ENCODE assay signal across 8 cellular contexts in the genomic region with DNA sequence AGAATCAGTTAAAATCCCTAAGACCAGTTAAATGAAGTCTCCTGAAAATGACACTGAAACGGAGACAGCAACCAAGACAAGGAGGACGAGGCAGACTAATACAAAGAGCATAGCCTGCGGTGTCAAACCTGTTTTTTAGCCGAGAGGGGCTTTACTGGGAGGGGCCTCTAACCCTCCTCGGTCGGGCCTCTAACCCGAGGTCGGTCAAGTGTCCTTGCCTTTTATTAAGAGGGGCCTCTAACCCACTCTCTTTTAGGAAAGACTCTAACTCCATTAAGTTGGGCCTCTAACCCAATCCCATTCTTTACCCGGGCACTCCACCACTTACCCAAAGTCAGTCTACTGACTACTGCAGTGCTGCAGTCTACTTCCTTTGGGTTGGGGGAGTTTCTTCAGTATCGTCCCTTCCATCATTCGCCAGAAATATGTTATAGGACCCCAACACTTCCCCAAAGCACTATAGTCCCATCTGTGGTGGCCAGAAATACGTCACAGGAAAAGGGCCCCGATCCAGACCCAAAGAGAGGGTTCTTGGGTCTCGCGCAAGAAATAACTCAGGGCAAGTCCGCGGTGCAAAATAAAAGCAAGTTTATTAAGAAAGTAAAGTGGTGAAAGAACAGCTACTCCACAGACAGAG. TPM values are rescaled to one million over a fixed set of nuclear protein-coding genes. Genes with fewer than 3 reads are reported as not detected.
DNase-seq lines count a peak whose midpoint lies in the region; ATAC-seq and TF ChIP-seq lines count a peak whose summit lies in the region.

No MANE protein-coding gene starts in this region.

- H3K4me3 Mint-ChIP-seq in activated naive CD4-positive, alpha-beta T cell treated with anti-CD3 and anti-CD28 coated beads, Interleukin-2, amount 50 U/mL, for 24 hours = peak overlapping the region; percentile 90
- H3K4me3 Mint-ChIP-seq in activated naive CD8-positive, alpha-beta T cell treated with anti-CD3 and anti-CD28 coated beads, Interleukin-2, amount 50 U/mL, for 24 hours = peak overlapping the region; percentile 91
- peak overlapping the region; percentile 89 for H3K4me3 Mint-ChIP-seq in type B pancreatic cell
- no peak overlapping the region for H3K4me3 Mint-ChIP-seq in GM23338

- H3K23ac ChIP-seq in mesendoderm (ENCODE audit: low read length) = no peak overlapping the region

- H3K4me1 Mint-ChIP-seq in activated naive CD4-positive, alpha-beta T cell treated with anti-CD3 and anti-CD28 coated beads, Interleukin-2, amount 50 U/mL, for 24 hours = peaks cover 35% of the 10 kb centered on the region
- H3K4me1 Mint-ChIP-seq in activated naive CD8-positive, alpha-beta T cell treated with anti-CD3 and anti-CD28 coated beads, Interleukin-2, amount 50 U/mL, for 24 hours = peaks cover 48% of the 10 kb centered on the region
- H3K4me1 Mint-ChIP-seq in type B pancreatic cell (ENCODE audit: unreplicated experiment) = peaks cover 11% of the 10 kb centered on the region
- H3K4me1 Mint-ChIP-seq in GM23338 = peaks cover 5% of the 10 kb centered on the region

- H2AK5ac ChIP-seq in mesendoderm (ENCODE audit: low read length) = no peak overlapping the region

- no peak overlapping the region for H3K9ac ChIP-seq in mesendoderm (ENCODE audit: low read length)

- no peaks in the 10 kb centered on the region for H3K9me2 ChIP-seq in GM23338 (ENCODE audit: insufficient read depth)

- no peaks in the 10 kb centered on the region for H3K27me3 Mint-ChIP-seq in activated naive CD4-positive, alpha-beta T cell treated with anti-CD3 and anti-CD28 coated beads, Interleukin-2, amount 50 U/mL, for 24 hours
- peaks cover 4% of the 10 kb centered on the region for H3K27me3 Mint-ChIP-seq in activated naive CD8-positive, alpha-beta T cell treated with anti-CD3 and anti-CD28 coated beads, Interleukin-2, amount 50 U/mL, for 24 hours
- H3K27me3 Mint-ChIP-seq in type B pancreatic cell = peaks cover 5% of the 10 kb centered on the region
- H3K27me3 Mint-ChIP-seq in GM23338 (ENCODE audit: insufficient read depth, low read depth, poor library complexity) = peaks cover 7% of the 10 kb centered on the region

- no peak overlapping the region for H3K4ac ChIP-seq in mesendoderm (ENCODE audit: low read depth, low read length)

- H3K79me1 ChIP-seq in mesendoderm (ENCODE audit: low read length) = no peaks in the 10 kb centered on the region

- H4K20me1 ChIP-seq in GM23338 (replicated peaks; ENCODE audit: insufficient read depth) = no peaks in the 10 kb centered on the region

- H4K8ac ChIP-seq in mesendoderm (ENCODE audit: low read depth, low read length) = no peak overlapping the region

- no peaks in the 10 kb centered on the region for H3F3A ChIP-seq in GM23338 (replicated peaks; ENCODE audit: low read depth)

- no peak overlapping the region for H4K5ac ChIP-seq in mesendoderm (ENCODE audit: low read length)

- TF ChIP-seq CTCF in type B pancreatic cell (conservative IDR thresholded peaks at IDR 0.05) = no peak
- TF ChIP-seq CTCF in GM23338 (conservative IDR thresholded peaks at IDR 0.05; ENCODE audit: low read depth in 2 of 2) = no peak

- no peak overlapping the region for H2BK15ac ChIP-seq in mesendoderm (replicated peaks; ENCODE audit: low read depth)

- no peak for DNase-seq in activated naive CD4-positive, alpha-beta T cell (lab: John Stamatoyannopoulos, UW)
- no peak for DNase-seq in activated naive CD8-positive, alpha-beta T cell treated with anti-CD3 and anti-CD28 coated beads, Interleukin-2, amount 50 U/mL, for 24 hours
- DNase-seq in mesendoderm (no peak), type B pancreatic cell (ENCODE audit: extremely low spot score, unreplicated experiment) (no peak), GM23338 (ENCODE audit: low spot score) (no peak), OCI-M2 (lab: John Stamatoyannopoulos, UW; ENCODE audit: unreplicated experiment) (no peak), NCI-H2081 treated with DMSO at 0.1 percent for 48 hours (lab: John Stamatoyannopoulos, UW) (no peak)

- no peaks in the 10 kb centered on the region for H3K9me3 Mint-ChIP-seq in activated naive CD4-positive, alpha-beta T cell treated with anti-CD3 and anti-CD28 coated beads, Interleukin-2, amount 50 U/mL, for 24 hours
- no peaks in the 10 kb centered on the region for H3K9me3 Mint-ChIP-seq in activated naive CD8-positive, alpha-beta T cell treated with anti-CD3 and anti-CD28 coated beads, Interleukin-2, amount 50 U/mL, for 24 hours
- no peaks in the 10 kb centered on the region for H3K9me3 Mint-ChIP-seq in type B pancreatic cell
- H3K9me3 Mint-ChIP-seq in GM23338 = no peaks in the 10 kb centered on the region; the same call in 2 of the 3 replicates

- ATAC-seq in activated naive CD8-positive, alpha-beta T cell treated with anti-CD3 and anti-CD28 coated beads, Interleukin-2, amount 50 U/mL, for 24 hours = no peak
- no peak for ATAC-seq in GM23338

- H3K27me3 ChIP-seq in mesendoderm (ENCODE audit: insufficient read depth, low read length, poor library complexity) (no peaks in the 10 kb centered on the region), GM23338 (ENCODE audit: insufficient read depth) (no peaks in the 10 kb centered on the region)

- H2BK5ac ChIP-seq in mesendoderm (ENCODE audit: low read length) = no peak overlapping the region

- H2AFZ ChIP-seq in GM23338 = no peak overlapping the region

- no peaks in the 10 kb centered on the region for H3K36me3 ChIP-seq in mesendoderm (ENCODE audit: control insufficient read depth, insufficient read depth, low read length)
- no peaks in the 10 kb centered on the region for H3K36me3 ChIP-seq in GM23338 (ENCODE audit: insufficient read depth)

- no CpG with 5 or more reads among the region's 17 CpGs for WGBS in mesendoderm (ENCODE audit: extremely low coverage, insufficient coverage, low lambda C conversion rate)

- H3K36me3 Mint-ChIP-seq in activated naive CD4-positive, alpha-beta T cell treated with anti-CD3 and anti-CD28 coated beads, Interleukin-2, amount 50 U/mL, for 24 hours = peaks cover 3% of the 10 kb centered on the region
- H3K36me3 Mint-ChIP-seq in activated naive CD8-positive, alpha-beta T cell treated with anti-CD3 and anti-CD28 coated beads, Interleukin-2, amount 50 U/mL, for 24 hours (ENCODE audit: low read depth) = peaks cover 14% of the 10 kb centered on the region
- no peaks in the 10 kb centered on the region for H3K36me3 Mint-ChIP-seq in type B pancreatic cell
- H3K36me3 Mint-ChIP-seq in GM23338 (ENCODE audit: low read depth) = peaks cover 3% of the 10 kb centered on the region; the same call in 1 of the 3 replicates

- peak overlapping the region; percentile 6 for H3K56ac ChIP-seq in mesendoderm (ENCODE audit: low read length)

- H2BK120ac ChIP-seq in mesendoderm (ENCODE audit: low read depth, low read length) = no peak overlapping the region

- H3K27ac ChIP-seq in mesendoderm (ENCODE audit: low read depth, low read length) (no peak overlapping the region), GM23338 (ENCODE audit: low read depth) (no peak overlapping the region)

- H3K27ac Mint-ChIP-seq in activated naive CD4-positive, alpha-beta T cell treated with anti-CD3 and anti-CD28 coated beads, Interleukin-2, amount 50 U/mL, for 24 hours = peak overlapping the region; percentile 100
- H3K27ac Mint-ChIP-seq in activated naive CD8-positive, alpha-beta T cell treated with anti-CD3 and anti-CD28 coated beads, Interleukin-2, amount 50 U/mL, for 24 hours = peak overlapping the region; percentile 100
- H3K27ac Mint-ChIP-seq in type B pancreatic cell (peak overlapping the region; percentile 100), GM23338 (no peak overlapping the region)

- no peaks in the 10 kb centered on the region for H3K79me2 ChIP-seq in mesendoderm (ENCODE audit: control insufficient read depth, insufficient read depth, low read length)
- H3K79me2 ChIP-seq in GM23338 (replicated peaks; ENCODE audit: insufficient read depth) = no peaks in the 10 kb centered on the region

- H3K4me2 ChIP-seq in mesendoderm (ENCODE audit: low read length) = no peak overlapping the region
- H3K4me2 ChIP-seq in GM23338 = no peak overlapping the region

- H3K18ac ChIP-seq in mesendoderm (ENCODE audit: low read length) = no peak overlapping the region

- H3K4me3 ChIP-seq in mesendoderm (ENCODE audit: low read length) (no peak overlapping the region), GM23338 (no peak overlapping the region)

- H3K4me1 ChIP-seq in mesendoderm (ENCODE audit: control insufficient read depth, low read depth, low read length) (peaks cover 3% of the 10 kb centered on the region), GM23338 (ENCODE audit: insufficient read depth) (peaks cover 7% of the 10 kb centered on the region)

TF ChIP-seq in GM23338, 12 proteins besides CTCF, POLR2A, EP300 and RAD21 (continues in another document):
- no peak for TF ChIP-seq ZNF114 (CRISPR knock-in tag; IDR thresholded peaks at IDR 0.05)
- TF ChIP-seq EZH2phosphoT487 (IDR thresholded peaks at IDR 0.05; ENCODE audit: unreplicated experiment) = no peak

RNA-seq across cellular contexts. Expression of a gene that starts 39.2 kb away (rescaled TPM):
- 12.7 TPM for polyA plus RNA-seq in mesendoderm (2013, experiment 1 of 2)
- 11.4 TPM for polyA plus RNA-seq in mesendoderm (2013, experiment 2 of 2)
- total RNA-seq in type B pancreatic cell (ENCODE audit: low replicate concordance) = 8.3 and 9.9 TPM in 2 replicates
- 7.2 and 8.7 TPM in 2 replicates for total RNA-seq in GM23338 (2014; rRNA removed; shearing (Covaris generic))
- polyA plus RNA-seq in GM23338 (2016; fragmentation: Nextera tagmentation; extraction: Ambion mirVana) = 9.5 and 11.5 TPM in 2 replicates
